24 cellular contexts compared by ENCODE assay signal in the genomic region with DNA sequence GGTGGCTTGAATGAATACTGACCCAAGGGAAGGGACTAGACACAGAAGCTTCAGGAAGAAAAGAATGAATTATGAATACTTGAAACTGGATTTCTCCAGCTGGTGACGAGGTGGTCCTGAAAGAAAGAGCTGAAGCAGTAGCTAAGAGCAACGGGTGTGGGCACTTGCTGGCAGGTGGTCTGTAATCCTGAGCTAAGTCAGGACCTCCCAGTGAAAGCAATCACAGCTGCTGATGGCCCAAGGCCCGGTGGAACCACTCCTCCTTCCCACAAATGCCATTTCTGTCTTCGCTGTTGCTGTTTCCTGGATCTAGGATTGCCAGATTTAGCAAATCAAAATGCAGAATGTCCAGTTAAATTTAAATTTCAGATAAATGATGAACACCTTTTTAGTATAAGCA.
"Had no signal": no experiment of that assay in that cellular context is flagged by ENCODE, and none has a peak within 500 bp of the region (broad histone marks: within the 10 kb centered on the region; RNA-seq: fewer than 3 reads in every experiment).

No MANE protein-coding gene starts in this region.

- H3K27ac ChIP-seq: dorsolateral prefrontal cortex, hepatocyte, left ventricle myocardium inferior, lower lobe of right lung, neutrophil, skin epidermis, testis, tibial nerve, upper lobe of right lung, vagina had no signal

- H3K9me3 ChIP-seq: left ventricle myocardium inferior, lower lobe of right lung, neutrophil, testis, tibial nerve, upper lobe of right lung, vagina had no signal

- H2AFZ ChIP-seq: hepatocyte had no signal

- H3K27me3 ChIP-seq: dorsolateral prefrontal cortex, hepatocyte, testis, tibial nerve, upper lobe of right lung, vagina had no signal

- H3K4me3 ChIP-seq: dorsolateral prefrontal cortex, hepatocyte, left ventricle myocardium inferior, lower lobe of right lung, skin epidermis, testis, tibial nerve, upper lobe of right lung, vagina had no signal

- H3K36me3 ChIP-seq: left ventricle myocardium inferior, lower lobe of right lung, neutrophil, tibial nerve, upper lobe of right lung, vagina had no signal

- H3K9me3 Mint-ChIP-seq: memory B cell; mesothelial cell of epicardium; nephron; stimulated activated naive B cell treated with anti-CD40 and anti-IgM and Interleukin-4, amounts not matched to agents 10 μg/mL and 1 μg/mL and 100 μg/mL, for 72 hours; stimulated activated naive CD8-positive, alpha-beta T cell treated with anti-CD3 and anti-CD28 coated beads, Interleukin-15, amount 100 ng/mL, for 72 hours had no signal

- H3K4me3 Mint-ChIP-seq: memory B cell; mesothelial cell of epicardium; naive B cell; stimulated activated naive B cell treated with anti-CD40 and anti-IgM and Interleukin-4, amounts not matched to agents 10 μg/mL and 1 μg/mL and 100 μg/mL, for 72 hours; stimulated activated naive CD8-positive, alpha-beta T cell treated with anti-CD3 and anti-CD28 coated beads, Interleukin-15, amount 100 ng/mL, for 72 hours had no signal

- H3K79me2 ChIP-seq: hepatocyte had no signal

- H3K4me2 ChIP-seq: hepatocyte had no signal

- ATAC-seq: left cardiac atrium; lower lobe of right lung; sciatic nerve; stimulated activated naive B cell treated with anti-CD40 and anti-IgM and Interleukin-4, amounts not matched to agents 10 μg/mL and 1 μg/mL and 100 μg/mL, for 72 hours; stimulated activated naive CD8-positive, alpha-beta T cell treated with anti-CD3 and anti-CD28 coated beads, Interleukin-15, amount 100 ng/mL, for 72 hours; upper lobe of right lung had no signal

- H3K36me3 Mint-ChIP-seq: memory B cell; mesothelial cell of epicardium; naive B cell; stimulated activated naive B cell treated with anti-CD40 and anti-IgM and Interleukin-4, amounts not matched to agents 10 μg/mL and 1 μg/mL and 100 μg/mL, for 72 hours had no signal

- H3K27ac Mint-ChIP-seq: memory B cell; mesothelial cell of epicardium; stimulated activated naive B cell treated with anti-CD40 and anti-IgM and Interleukin-4, amounts not matched to agents 10 μg/mL and 1 μg/mL and 100 μg/mL, for 72 hours; stimulated activated naive CD8-positive, alpha-beta T cell treated with anti-CD3 and anti-CD28 coated beads, Interleukin-15, amount 100 ng/mL, for 72 hours had no signal

- DNase-seq: dorsolateral prefrontal cortex; effector CD8-positive, alpha-beta T cell; foreskin melanocyte; head of caudate nucleus; kidney; left cardiac atrium; left ventricle myocardium inferior; lower lobe of right lung; naive B cell; stimulated activated CD4-positive, alpha-beta T cell treated with anti-CD3 and anti-CD28 coated beads, Interleukin-2, amount 100 ng/mL, for 24 hours; stimulated activated CD4-positive, alpha-beta T cell treated with anti-CD3 and anti-CD28 coated beads, Interleukin-4, amount 100 ng/mL, for 4 hours; stimulated activated naive B cell treated with anti-CD40 and anti-IgM and Interleukin-4, amounts not matched to agents 10 μg/mL and 1 μg/mL and 100 μg/mL, for 72 hours; stimulated activated naive CD8-positive, alpha-beta T cell treated with anti-CD3 and anti-CD28 coated beads, Interleukin-15, amount 100 ng/mL, for 72 hours; testis had no signal

- FAIRE-seq: kidney had no signal
